Comparison of ENCODE assay signal across 34 cellular contexts in the genomic region with DNA sequence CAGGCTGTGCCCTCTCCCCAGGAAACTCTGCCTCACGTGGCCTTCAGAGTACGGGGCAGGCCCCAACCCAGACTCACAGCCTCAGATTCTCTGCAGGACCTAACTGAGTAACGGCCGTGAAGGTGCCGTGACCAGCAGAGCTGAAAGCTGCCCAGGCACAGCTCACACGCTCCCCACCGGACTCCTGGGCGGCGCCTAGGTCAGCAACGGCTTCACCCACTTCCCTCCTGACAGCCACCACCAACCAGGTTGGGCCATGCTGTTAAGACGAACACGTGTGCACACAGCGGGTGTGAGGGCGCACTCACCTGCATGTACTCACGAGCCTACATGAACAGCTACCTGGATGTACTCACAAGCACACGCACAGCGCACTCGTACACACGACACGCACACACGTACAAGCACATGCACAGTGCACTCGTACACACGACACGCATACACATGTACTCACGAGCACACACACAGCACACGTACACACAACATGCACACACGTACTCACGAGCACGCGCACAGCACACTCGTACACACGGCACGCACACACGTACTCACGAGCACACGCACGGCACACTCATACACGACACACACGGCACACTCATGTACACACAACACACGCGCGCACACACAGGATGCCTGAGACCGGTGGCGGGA. TPM values are rescaled to one million over a fixed set of nuclear protein-coding genes. Genes with fewer than 3 reads are reported as not detected.
DNase-seq lines count a peak whose midpoint lies in the region; ATAC-seq, FAIRE-seq and TF ChIP-seq lines count a peak whose summit lies in the region.
"Had no signal": no experiment of that assay in that cellular context is flagged by ENCODE, and none has a peak within 500 bp of the region (broad histone marks: within the 10 kb centered on the region; RNA-seq: fewer than 3 reads in every experiment).

No MANE protein-coding gene starts in this region.

- H3K18ac ChIP-seq in neuronal stem cell (ENCODE audit: low read length) = no peak overlapping the region

- H3K9me3 ChIP-seq in K562 (replicated peaks; ENCODE audit: control insufficient read depth, insufficient read depth, low read depth, low read length) (no peaks in the 10 kb centered on the region), neuronal stem cell (replicated peaks in 1 of 2; ENCODE audit: control insufficient read depth in 2 of 2, insufficient read depth in 1 of 2, low read depth in 1 of 2, low read length in 2 of 2) (peaks cover 0 to 8% of the 10 kb centered on the region in 2 donors)
- H3K9me3 ChIP-seq: breast epithelium, pancreas, suprapubic skin, upper lobe of right lung had no signal

- no peak overlapping the region for H2AK5ac ChIP-seq in neuronal stem cell (ENCODE audit: low read depth, low read length)

- DNase-seq in activated CD4-positive, alpha-beta T cell treated with anti-CD3 and anti-CD28 coated beads, Interleukin-2, amount 10 ng/mL, durations not matched to agents 24 days and 14 days = no peak
- no peak for DNase-seq in activated CD4-positive, alpha-beta T cell treated with anti-CD3 and anti-CD28 coated beads, Interleukin-2, amount 50 U/mL, for 48 hours
- DNase-seq in HTR-8/SVneo (ENCODE audit: insufficient read length, low spot score) = no peak
- DNase-seq in K562 (ENCODE audit: extremely low read depth in 1 of 4, low spot score in 3 of 4) = no peak
- DNase-seq in neuronal stem cell (ENCODE audit: low spot score) = no peak
- DNase-seq in DMS53 treated with DMSO at 0.1 percent for 48 hours (lab: John Stamatoyannopoulos, UW; ENCODE audit: unreplicated experiment) = no peak
- no peak for DNase-seq in NCI-H1694 (lab: John Stamatoyannopoulos, UW)
- no peak for DNase-seq in RPMI8226
- DNase-seq: activated CD4-positive, alpha-beta T cell treated with anti-CD3 and anti-CD28 coated beads for 36 hours; activated T-cell treated with anti-CD3 and anti-CD28 coated beads, Interleukin-2, amount 50 U/mL, for 48 hours; amygdala; C1 segment of cervical spinal cord; DND-41; GF-D8; mammary epithelial cell; NCI-H1417 treated with DMSO at 0.1 percent for 48 hours; NCI-H2081 treated with DMSO at 0.1 percent for 48 hours; NCI-H226; NCI-H526 treated with DMSO at 0.1 percent for 48 hours; nephron progenitor cell; pancreas; PC-9; SHP77 treated with DMSO at 0.1 percent for 48 hours; stimulated activated naive CD4-positive, alpha-beta T cell treated with Interleukin-2 at 50 U/mL for 16 hours; upper lobe of right lung had no signal

- peaks cover 23% of the 10 kb centered on the region for H3K79me1 ChIP-seq in neuronal stem cell (ENCODE audit: low read depth, low read length)

- H2BK120ac ChIP-seq in neuronal stem cell (ENCODE audit: low read depth, low read length) = no peak overlapping the region

- TF ChIP-seq POLR2A in K562 (conservative IDR thresholded peaks at IDR 0.05) = no peak; the same call in 1 of the 2 replicates

- H3K4me1 Mint-ChIP-seq in activated CD4-positive, alpha-beta T cell treated with anti-CD3 and anti-CD28 coated beads, Interleukin-2, amount 10 ng/mL, durations not matched to agents 24 days and 14 days = peaks cover 18% of the 10 kb centered on the region
- H3K4me1 Mint-ChIP-seq: nephron progenitor cell had no signal

- H3K4me1 ChIP-seq in K562 (replicated peaks in 1 of 2; ENCODE audit: control insufficient read depth in 2 of 2, insufficient read depth in 2 of 2, low read length in 2 of 2) (peaks cover 0 to 61% of the 10 kb centered on the region in 2 experiments; a peak in 1 of 5 replicates), neuronal stem cell (ENCODE audit: control insufficient read depth in 2 of 2, insufficient read depth in 1 of 2, low read depth in 1 of 2, low read length in 2 of 2) (no peaks in the 10 kb centered on the region)
- H3K4me1 ChIP-seq: breast epithelium, pancreas, upper lobe of right lung had no signal

- H3K36me3 ChIP-seq in K562 (ENCODE audit: control insufficient read depth, insufficient read depth, low read length) (peaks cover 97% of the 10 kb centered on the region; the same call in 2 of the 3 replicates), neuronal stem cell (replicated peaks in 1 of 2; ENCODE audit: control insufficient read depth in 2 of 2, insufficient read depth in 2 of 2, low read length in 2 of 2) (peaks cover 32 to 78% of the 10 kb centered on the region in 2 donors)

- H3K9me1 ChIP-seq in K562 (ENCODE audit: control insufficient read depth, insufficient read depth, low read length) = no peaks in the 10 kb centered on the region

- BruUV-seq in K562 (replicated peaks; lab: Mats Ljungman, UMichigan) = no TSS peak

- H3K4me3 Mint-ChIP-seq in activated CD4-positive, alpha-beta T cell treated with anti-CD3 and anti-CD28 coated beads, Interleukin-2, amount 10 ng/mL, durations not matched to agents 24 days and 14 days = no peak overlapping the region
- H3K4me3 Mint-ChIP-seq: activated CD4-positive, alpha-beta T cell treated with anti-CD3 and anti-CD28 coated beads for 36 hours; nephron progenitor cell had no signal

- in situ Hi-C loops in K562 (cut with MboI) = no loop called here

- peaks cover 37% of the 10 kb centered on the region for H3K79me2 ChIP-seq in K562 (ENCODE audit: control insufficient read depth, insufficient read depth, low read length)

- H3K4me3 ChIP-seq in K562 = no peak overlapping the region
- H3K4me3 ChIP-seq in neuronal stem cell (ENCODE audit: low read length in 2 of 2) = peak overlapping the region in 1 of 2 donors; percentile 70
- H3K4me3 ChIP-seq: breast epithelium, hepatocyte, pancreas, PC-9, suprapubic skin, upper lobe of right lung had no signal

- H3K27me3 Mint-ChIP-seq in activated CD4-positive, alpha-beta T cell treated with anti-CD3 and anti-CD28 coated beads, Interleukin-2, amount 10 ng/mL, durations not matched to agents 24 days and 14 days = no peaks in the 10 kb centered on the region
- H3K27me3 Mint-ChIP-seq: activated CD4-positive, alpha-beta T cell treated with anti-CD3 and anti-CD28 coated beads for 36 hours had no signal

- H3K9me3 Mint-ChIP-seq in activated CD4-positive, alpha-beta T cell treated with anti-CD3 and anti-CD28 coated beads, Interleukin-2, amount 10 ng/mL, durations not matched to agents 24 days and 14 days = no peaks in the 10 kb centered on the region
- H3K9me3 Mint-ChIP-seq: activated naive CD4-positive, alpha-beta T cell treated with anti-CD3 and anti-CD28 coated beads, Interleukin-2, amount 50 U/mL, for 72 hours; nephron progenitor cell had no signal

- H3K9ac ChIP-seq in K562 (ENCODE audit: insufficient read depth in 1 of 2, low read depth in 2 of 2, low read length in 2 of 2) (peak overlapping the region in 1 of 2 experiments; percentile 18; a peak in 1 of 4 replicates), neuronal stem cell (ENCODE audit: low read depth, low read length, poor library complexity) (peak overlapping the region; percentile 77)

- POLR2A ChIA-PET in K562 (lab: Yijun Ruan, JAX) = interaction anchor here (0.8 to 1.0 kb wide), 2 partner anchors 18 to 39 kb away, joined by 4 read pairs; no protein-coding TSS in a partner anchor

- H3K27ac Mint-ChIP-seq in activated CD4-positive, alpha-beta T cell treated with anti-CD3 and anti-CD28 coated beads, Interleukin-2, amount 10 ng/mL, durations not matched to agents 24 days and 14 days = peak overlapping the region; percentile 65

- H3K4ac ChIP-seq in neuronal stem cell (ENCODE audit: low read length) = no peak overlapping the region

- H4K8ac ChIP-seq in neuronal stem cell (ENCODE audit: low read depth, low read length) = no peak overlapping the region

- H2BK15ac ChIP-seq in neuronal stem cell (ENCODE audit: low read length) = no peak overlapping the region

- 94% methylated on average over 38 of the region's 44 CpGs for WGBS in K562 (ENCODE audit: insufficient coverage, low coverage, missing lambda C conversion rate)
- WGBS in neuronal stem cell (ENCODE audit: extremely low coverage in 2 of 2, insufficient read length in 2 of 2, insufficient replicate concordance in 1 of 2), 2 donors = no CpG with 5 or more reads among the region's 44 CpGs

- no peak for TF ChIP-seq EP300 in K562 (IDR thresholded peaks at IDR 0.05; ENCODE audit: low read length)

- no peak for TF ChIP-seq CTCF in K562 (IDR thresholded peaks at IDR 0.05 in 2 of 3, conservative IDR thresholded peaks at IDR 0.05 in 1 of 3; ENCODE audit: insufficient read depth in 2 of 3, low read depth in 1 of 3, low read length in 3 of 3)

- FAIRE-seq in HTR-8/SVneo (lab: Jason Lieb, UNC) = peak; percentile 83
- FAIRE-seq in K562 (lab: Jason Lieb, UNC) = peak; percentile 48
- FAIRE-seq: colon, pancreas had no signal

- H4K91ac ChIP-seq in neuronal stem cell (ENCODE audit: low read depth, low read length, poor library complexity) = no peak overlapping the region

- peaks cover 9% of the 10 kb centered on the region; the same call in 1 of the 2 replicates for H4K20me1 ChIP-seq in K562 (replicated peaks; ENCODE audit: control insufficient read depth, insufficient read depth, low read length)

- no peak; the same call in 2 of the 3 replicates for ATAC-seq in K562
- ATAC-seq: activated CD4-positive, alpha-beta T cell treated with anti-CD3 and anti-CD28 coated beads for 36 hours; activated naive CD4-positive, alpha-beta T cell treated with anti-CD3 and anti-CD28 coated beads, Interleukin-2, amount 50 U/mL, for 72 hours; pancreas; upper lobe of right lung had no signal

- H3K27me3 ChIP-seq in K562 (ENCODE audit: control insufficient read depth in 2 of 2, insufficient read depth in 2 of 2, low read length in 2 of 2) = no peaks in the 10 kb centered on the region
- H3K27me3 ChIP-seq in neuronal stem cell (ENCODE audit: control insufficient read depth in 3 of 3, insufficient read depth in 3 of 3, low read depth in 1 of 3, low read length in 3 of 3) = peaks cover 0 to 3% (median 0%) of the 10 kb centered on the region in 3 experiments
- H3K27me3 ChIP-seq: breast epithelium, hepatocyte, pancreas, suprapubic skin, upper lobe of right lung had no signal

- H3K4me2 ChIP-seq in K562 (ENCODE audit: insufficient read depth, low read length) (no peak overlapping the region), neuronal stem cell (ENCODE audit: insufficient read depth, low read length, poor library complexity, severe bottlenecking) (no peak overlapping the region)
- H3K4me2 ChIP-seq: hepatocyte, PC-9 had no signal

- H3K23ac ChIP-seq in neuronal stem cell (ENCODE audit: low read depth, low read length, poor library complexity) = peak overlapping the region; percentile 98

- TF ChIP-seq RAD21 in K562 (CRISPR knock-in tag; conservative IDR thresholded peaks at IDR 0.05 in 1 of 2, IDR thresholded peaks at IDR 0.05 in 1 of 2) = no peak

- no peak overlapping the region for H3K14ac ChIP-seq in neuronal stem cell (ENCODE audit: low read length)

- H3K27ac ChIP-seq in K562 (ENCODE audit: extremely low read depth, low read depth, low read length) (no peak overlapping the region; the same call in 2 of the 3 replicates), neuronal stem cell (replicated peaks; ENCODE audit: low read length) (no peak overlapping the region)
- H3K27ac ChIP-seq: 22Rv1, breast epithelium, hepatocyte, HL-60, pancreas, PC-9, suprapubic skin, upper lobe of right lung had no signal

- peaks cover 65% of the 10 kb centered on the region for H3K36me3 Mint-ChIP-seq in activated CD4-positive, alpha-beta T cell treated with anti-CD3 and anti-CD28 coated beads, Interleukin-2, amount 10 ng/mL, durations not matched to agents 24 days and 14 days (ENCODE audit: low read depth)

- H2AFZ ChIP-seq in K562 (ENCODE audit: low read depth, low read length) (no peak overlapping the region), neuronal stem cell (ENCODE audit: low read length) (no peak overlapping the region)
- H2AFZ ChIP-seq: hepatocyte, PC-9 had no signal

- CTCF ChIA-PET in K562 (lab: Yijun Ruan, JAX; ENCODE audit: low intra/inter-chr PET ratio) = no interaction called here

- intact Hi-C loops in activated CD4-positive, alpha-beta T cell treated with anti-CD3 and anti-CD28 coated beads, Interleukin-2, amount 10 ng/mL, durations not matched to agents 24 days and 14 days (cut with micrococcal nuclease) = no loop called here
- intact Hi-C loops in K562 (cut with micrococcal nuclease) = no loop called here

- no peak overlapping the region for H2BK12ac ChIP-seq in neuronal stem cell (ENCODE audit: low read length)

- H2BK5ac ChIP-seq in neuronal stem cell (ENCODE audit: low read length) = no peak overlapping the region

RNA-seq across cellular contexts. Expression of a gene that starts 8.7 kb away (rescaled TPM):
- 692 and 702 TPM in 2 replicates for total RNA-seq in activated CD4-positive, alpha-beta T cell treated with anti-CD3 and anti-CD28 coated beads, Interleukin-2, amount 10 ng/mL, durations not matched to agents 24 days and 14 days
- total RNA-seq in K562 (2011; cell fraction: chromatin; rRNA removed; ENCODE audit: low replicate concordance) = 0.44 TPM in 1 of 2 replicates, not detected in the other
- 0.66 and 1.7 TPM in 2 replicates for total RNA-seq in K562 (2011; cell fraction: nucleolus; rRNA removed)
- not detected in 2 replicates for total RNA-seq in K562 (2011; cell fraction: nucleoplasm; rRNA removed)
- total RNA-seq in K562 (2014; rRNA removed) (0.23 TPM in 1 of 2 replicates, not detected in the other), K562 (2014; rRNA removed; fragmentation: Illumina TruSeq; extraction: Trizol) (not detected in 2 replicates), K562 (2015; rRNA removed; fragmentation: Illumina TruSeq; extraction: Trizol) (0.07 TPM in 1 of 2 replicates, not detected in the other), K562 (2021) (0.44 and 0.47 TPM in 2 replicates)
- polyA plus RNA-seq in K562 (2011; rRNA removed) (0.08 TPM in 1 of 2 replicates, not detected in the other), K562 (2014; fragmentation: Illumina TruSeq; extraction: Trizol) (not detected in 2 replicates), K562 (2014; fragmentation: Nextera tagmentation; extraction: Ambion mirVana) (not detected), K562 (2014; rRNA removed) (0.16 TPM in 1 of 2 replicates, not detected in the other)
- 0.19 and 0.39 TPM in 2 replicates for polyA plus RNA-seq in K562 (2011; cell fraction: cytosol; rRNA removed)
- 0.74 and 1.3 TPM in 2 replicates for polyA plus RNA-seq in K562 (2011; cell fraction: nucleus; rRNA removed)
- 0.65 TPM in 1 of 2 replicates, not detected in the other for polyA plus RNA-seq in K562 (2012)
- polyA minus RNA-seq in K562 (2011; rRNA and poly(A)+ RNA removed) = not detected in 2 replicates
- polyA minus RNA-seq in K562 (2011; cell fraction: cytosol; rRNA and poly(A)+ RNA removed) = not detected in 2 replicates
- polyA minus RNA-seq in K562 (2011; cell fraction: nucleus; rRNA and poly(A)+ RNA removed) = 0.22 and 0.27 TPM in 2 replicates
- 0.06 TPM for polyA plus RNA-seq in neuronal stem cell (2013, experiment 1 of 2)
- 0.08 TPM for polyA plus RNA-seq in neuronal stem cell (2013, experiment 2 of 2)
- total RNA-seq: hepatocyte, renal cortical epithelial cell had no signal
- polyA plus RNA-seq: hepatocyte, mammary epithelial cell had no signal

RNA-seq across cellular contexts. Expression of a gene that starts 9.1 kb away (rescaled TPM):
- total RNA-seq in activated CD4-positive, alpha-beta T cell treated with anti-CD3 and anti-CD28 coated beads, Interleukin-2, amount 10 ng/mL, durations not matched to agents 24 days and 14 days = 175 and 194 TPM in 2 replicates
- total RNA-seq in K562 (2011; cell fraction: chromatin; rRNA removed; ENCODE audit: low replicate concordance) = 114 and 239 TPM in 2 replicates
- total RNA-seq in K562 (2011; cell fraction: nucleolus; rRNA removed) = 360 and 385 TPM in 2 replicates
- total RNA-seq in K562 (2011; cell fraction: nucleoplasm; rRNA removed) = 146 and 213 TPM in 2 replicates
- total RNA-seq in K562 (2014; rRNA removed) (82.6 and 118 TPM in 2 replicates), K562 (2014; rRNA removed; fragmentation: Illumina TruSeq; extraction: Trizol) (18.1 and 30.3 TPM in 2 replicates), K562 (2015; rRNA removed; fragmentation: Illumina TruSeq; extraction: Trizol) (62.2 and 65.2 TPM in 2 replicates), K562 (2021) (152 and 160 TPM in 2 replicates)
- polyA plus RNA-seq in K562 (2011; rRNA removed) (43.8 and 77.2 TPM in 2 replicates), K562 (2014; fragmentation: Illumina TruSeq; extraction: Trizol) (66.0 and 88.1 TPM in 2 replicates), K562 (2014; fragmentation: Nextera tagmentation; extraction: Ambion mirVana) (1 to 10 TPM in 1 of 2 experiments, under 1 TPM in 1; 0.35 to 4.9 TPM), K562 (2014; rRNA removed) (93.4 and 101 TPM in 2 replicates)
- 44.3 and 73.9 TPM in 2 replicates for polyA plus RNA-seq in K562 (2011; cell fraction: cytosol; rRNA removed)
- 122 and 161 TPM in 2 replicates for polyA plus RNA-seq in K562 (2011; cell fraction: nucleus; rRNA removed)
- 112 and 208 TPM in 2 replicates for polyA plus RNA-seq in K562 (2012)
- 59.1 and 63.4 TPM in 2 replicates for polyA minus RNA-seq in K562 (2011; rRNA and poly(A)+ RNA removed)
- 37.0 and 61.3 TPM in 2 replicates for polyA minus RNA-seq in K562 (2011; cell fraction: cytosol; rRNA and poly(A)+ RNA removed)
- 48.9 and 83.4 TPM in 2 replicates for polyA minus RNA-seq in K562 (2011; cell fraction: nucleus; rRNA and poly(A)+ RNA removed)
- 62.8 TPM for polyA plus RNA-seq in neuronal stem cell (2013, experiment 1 of 2)
- 64.4 TPM for polyA plus RNA-seq in neuronal stem cell (2013, experiment 2 of 2)

RNA-seq across cellular contexts. Expression of a gene that starts 9.3 kb away (rescaled TPM):
- total RNA-seq in activated CD4-positive, alpha-beta T cell treated with anti-CD3 and anti-CD28 coated beads, Interleukin-2, amount 10 ng/mL, durations not matched to agents 24 days and 14 days = 42.5 and 43.2 TPM in 2 replicates
- total RNA-seq in K562 (2011; cell fraction: chromatin; rRNA removed; ENCODE audit: low replicate concordance) = 17.5 and 35.5 TPM in 2 replicates
- 36.8 and 43.7 TPM in 2 replicates for total RNA-seq in K562 (2011; cell fraction: nucleolus; rRNA removed)
- 21.1 and 24.3 TPM in 2 replicates for total RNA-seq in K562 (2011; cell fraction: nucleoplasm; rRNA removed)
- total RNA-seq in K562 (2014; rRNA removed) (29.8 and 33.0 TPM in 2 replicates), K562 (2014; rRNA removed; fragmentation: Illumina TruSeq; extraction: Trizol) (6.8 and 9.0 TPM in 2 replicates), K562 (2015; rRNA removed; fragmentation: Illumina TruSeq; extraction: Trizol) (12.8 and 13.9 TPM in 2 replicates), K562 (2021) (27.9 and 28.1 TPM in 2 replicates)
- polyA plus RNA-seq in K562 (2011; rRNA removed) (5.6 and 7.8 TPM in 2 replicates), K562 (2014; fragmentation: Illumina TruSeq; extraction: Trizol) (8.4 and 9.9 TPM in 2 replicates), K562 (2014; fragmentation: Nextera tagmentation; extraction: Ambion mirVana) (1 to 10 TPM in 1 of 2 experiments, under 1 TPM in 1; 0.68 to 1.0 TPM), K562 (2014; rRNA removed) (15.8 and 17.2 TPM in 2 replicates)
- polyA plus RNA-seq in K562 (2011; cell fraction: cytosol; rRNA removed) = 10.2 and 34.2 TPM in 2 replicates
- polyA plus RNA-seq in K562 (2011; cell fraction: nucleus; rRNA removed) = 7.7 and 12.7 TPM in 2 replicates
- 13.9 and 16.7 TPM in 2 replicates for polyA plus RNA-seq in K562 (2012)
- 6.9 and 10.1 TPM in 2 replicates for polyA minus RNA-seq in K562 (2011; rRNA and poly(A)+ RNA removed)
- polyA minus RNA-seq in K562 (2011; cell fraction: cytosol; rRNA and poly(A)+ RNA removed) = 9.6 and 12.9 TPM in 2 replicates
- polyA minus RNA-seq in K562 (2011; cell fraction: nucleus; rRNA and poly(A)+ RNA removed) = 23.0 and 24.2 TPM in 2 replicates
- polyA plus RNA-seq in neuronal stem cell (2013, experiment 1 of 2) = 24.2 TPM
- polyA plus RNA-seq in neuronal stem cell (2013, experiment 2 of 2) = 23.9 TPM

RNA-seq across cellular contexts. Expression of a gene that starts 16.3 kb away (rescaled TPM):
- 250 and 254 TPM in 2 replicates for total RNA-seq in activated CD4-positive, alpha-beta T cell treated with anti-CD3 and anti-CD28 coated beads, Interleukin-2, amount 10 ng/mL, durations not matched to agents 24 days and 14 days
- not detected in 2 replicates for total RNA-seq in K562 (2011; cell fraction: chromatin; rRNA removed; ENCODE audit: low replicate concordance)
- 0.50 TPM in 1 of 2 replicates, not detected in the other for total RNA-seq in K562 (2011; cell fraction: nucleolus; rRNA removed)
- total RNA-seq in K562 (2011; cell fraction: nucleoplasm; rRNA removed) = not detected in 2 replicates
- total RNA-seq in K562 (2014; rRNA removed) (not detected in 2 replicates), K562 (2014; rRNA removed; fragmentation: Illumina TruSeq; extraction: Trizol) (not detected in 2 replicates), K562 (2015; rRNA removed; fragmentation: Illumina TruSeq; extraction: Trizol) (not detected in 2 replicates), K562 (2021) (0.27 TPM in 1 of 2 replicates, not detected in the other)
- polyA plus RNA-seq in K562 (2011; rRNA removed) (not detected in 2 replicates), K562 (2014; fragmentation: Illumina TruSeq; extraction: Trizol) (not detected in 2 replicates), K562 (2014; fragmentation: Nextera tagmentation; extraction: Ambion mirVana) (not detected), K562 (2014; rRNA removed) (0.24 TPM in 1 of 2 replicates, not detected in the other)
- polyA plus RNA-seq in K562 (2011; cell fraction: cytosol; rRNA removed) = not detected in 2 replicates
- polyA plus RNA-seq in K562 (2011; cell fraction: nucleus; rRNA removed) = 0.25 and 0.26 TPM in 2 replicates
- 0.19 TPM in 1 of 2 replicates, not detected in the other for polyA plus RNA-seq in K562 (2012)
- polyA minus RNA-seq in K562 (2011; rRNA and poly(A)+ RNA removed) = not detected in 2 replicates
- not detected in 2 replicates for polyA minus RNA-seq in K562 (2011; cell fraction: cytosol; rRNA and poly(A)+ RNA removed)
- not detected in 2 replicates for polyA minus RNA-seq in K562 (2011; cell fraction: nucleus; rRNA and poly(A)+ RNA removed)
- polyA plus RNA-seq in neuronal stem cell (2013, experiment 1 of 2) = 0.21 TPM
- polyA plus RNA-seq in neuronal stem cell (2013, experiment 2 of 2) = 0.36 TPM
- total RNA-seq: hepatocyte, LHCN-M2 had no signal
- polyA plus RNA-seq: mammary epithelial cell had no signal

RNA-seq across cellular contexts. Expression of a gene that starts 23.8 kb away (rescaled TPM):
- total RNA-seq in activated CD4-positive, alpha-beta T cell treated with anti-CD3 and anti-CD28 coated beads, Interleukin-2, amount 10 ng/mL, durations not matched to agents 24 days and 14 days = 1.3 and 2.8 TPM in 2 replicates
- total RNA-seq in K562 (2011; cell fraction: chromatin; rRNA removed; ENCODE audit: low replicate concordance) = 2.5 and 12.6 TPM in 2 replicates
- 9.5 and 10.8 TPM in 2 replicates for total RNA-seq in K562 (2011; cell fraction: nucleolus; rRNA removed)
- total RNA-seq in K562 (2011; cell fraction: nucleoplasm; rRNA removed) = 4.3 and 7.0 TPM in 2 replicates
- total RNA-seq in K562 (2014; rRNA removed) (1.3 and 1.6 TPM in 2 replicates), K562 (2014; rRNA removed; fragmentation: Illumina TruSeq; extraction: Trizol) (not detected in 2 replicates), K562 (2015; rRNA removed; fragmentation: Illumina TruSeq; extraction: Trizol) (0.58 and 0.75 TPM in 2 replicates), K562 (2021) (2.2 and 3.7 TPM in 2 replicates)
- polyA plus RNA-seq in K562 (2011; rRNA removed) (0.43 and 1.1 TPM in 2 replicates), K562 (2014; fragmentation: Illumina TruSeq; extraction: Trizol) (1.1 TPM in 1 of 2 replicates, not detected in the other), K562 (2014; fragmentation: Nextera tagmentation; extraction: Ambion mirVana) (under 1 TPM in 1 of 2 experiments, not detected in 1; 0.11 TPM), K562 (2014; rRNA removed) (1.3 and 4.3 TPM in 2 replicates)
- polyA plus RNA-seq in K562 (2011; cell fraction: cytosol; rRNA removed) = 0.50 and 1.2 TPM in 2 replicates
- polyA plus RNA-seq in K562 (2011; cell fraction: nucleus; rRNA removed) = 18.7 and 21.7 TPM in 2 replicates
- polyA plus RNA-seq in K562 (2012) = 1.6 and 4.8 TPM in 2 replicates
- not detected in 2 replicates for polyA minus RNA-seq in K562 (2011; rRNA and poly(A)+ RNA removed)
- polyA minus RNA-seq in K562 (2011; cell fraction: cytosol; rRNA and poly(A)+ RNA removed) = not detected in 2 replicates
- polyA minus RNA-seq in K562 (2011; cell fraction: nucleus; rRNA and poly(A)+ RNA removed) = 1.1 and 1.8 TPM in 2 replicates
- 4.0 TPM for polyA plus RNA-seq in neuronal stem cell (2013, experiment 1 of 2)
- 4.6 TPM for polyA plus RNA-seq in neuronal stem cell (2013, experiment 2 of 2)

Comparison
In these comparisons a context has a peak if more than half of its experiments do, and no peak if none do; other contexts are left out.
1. RNA of a gene that starts 8.7 kb away (total RNA-seq): 692 to 702 TPM in activated CD4-positive, alpha-beta T cell treated with anti-CD3 and anti-CD28 coated beads, Interleukin-2, amount 10 ng/mL, durations not matched to agents 24 days and 14 days; 0.07 to 1.7 TPM in K562; every median in the first group is over 100 times any median in the second.